Comparison of ENCODE assay signal across 1 cellular context in the genomic region with DNA sequence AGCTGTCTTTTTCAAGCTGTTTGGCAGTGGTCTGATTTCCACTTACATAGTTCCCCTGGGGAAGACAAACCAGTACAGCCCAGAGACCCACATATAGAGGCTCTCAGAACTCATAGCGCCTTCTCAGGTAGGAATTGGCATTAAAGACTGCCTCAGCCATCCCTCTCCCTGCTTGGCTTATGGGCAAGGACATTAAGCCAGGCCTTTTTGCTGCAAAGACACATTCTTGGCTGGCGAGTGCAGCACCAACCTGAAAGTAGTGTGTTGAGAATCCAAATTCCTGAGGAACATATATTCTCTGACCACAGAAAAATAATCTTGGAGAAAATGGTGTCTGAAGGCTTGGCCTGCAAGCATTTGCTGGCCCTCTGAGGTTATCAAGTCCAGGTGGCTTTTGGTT.
TF ChIP-seq lines count a peak whose summit lies in the region.

No MANE protein-coding gene starts in this region.

TF ChIP-seq in WTC11, 78 proteins besides CTCF, POLR2A, EP300 and RAD21 (continued from another document):
- TF ChIP-seq OVOL2 (CRISPR knock-in tag; IDR thresholded peaks at IDR 0.05; ENCODE audit: borderline replicate concordance), result no peak
- TF ChIP-seq, protein P1, sequence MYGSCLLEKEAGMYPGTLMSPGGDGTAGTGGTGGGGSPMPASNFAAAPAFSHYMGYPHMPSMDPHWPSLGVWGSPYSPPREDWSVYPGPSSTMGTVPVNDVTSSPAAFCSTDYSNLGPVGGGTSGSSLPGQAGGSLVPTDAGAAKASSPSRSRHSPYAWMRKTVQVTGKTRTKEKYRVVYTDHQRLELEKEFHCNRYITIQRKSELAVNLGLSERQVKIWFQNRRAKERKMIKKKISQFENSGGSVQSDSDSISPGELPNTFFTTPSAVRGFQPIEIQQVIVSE (CRISPR knock-in tag; IDR thresholded peaks at IDR 0.05; ENCODE audit: borderline replicate concordance), result no peak
- no peak for TF ChIP-seq EMX1 (CRISPR knock-in tag; IDR thresholded peaks at IDR 0.05)
